18 cellular contexts compared by ENCODE assay signal in the genomic region with DNA sequence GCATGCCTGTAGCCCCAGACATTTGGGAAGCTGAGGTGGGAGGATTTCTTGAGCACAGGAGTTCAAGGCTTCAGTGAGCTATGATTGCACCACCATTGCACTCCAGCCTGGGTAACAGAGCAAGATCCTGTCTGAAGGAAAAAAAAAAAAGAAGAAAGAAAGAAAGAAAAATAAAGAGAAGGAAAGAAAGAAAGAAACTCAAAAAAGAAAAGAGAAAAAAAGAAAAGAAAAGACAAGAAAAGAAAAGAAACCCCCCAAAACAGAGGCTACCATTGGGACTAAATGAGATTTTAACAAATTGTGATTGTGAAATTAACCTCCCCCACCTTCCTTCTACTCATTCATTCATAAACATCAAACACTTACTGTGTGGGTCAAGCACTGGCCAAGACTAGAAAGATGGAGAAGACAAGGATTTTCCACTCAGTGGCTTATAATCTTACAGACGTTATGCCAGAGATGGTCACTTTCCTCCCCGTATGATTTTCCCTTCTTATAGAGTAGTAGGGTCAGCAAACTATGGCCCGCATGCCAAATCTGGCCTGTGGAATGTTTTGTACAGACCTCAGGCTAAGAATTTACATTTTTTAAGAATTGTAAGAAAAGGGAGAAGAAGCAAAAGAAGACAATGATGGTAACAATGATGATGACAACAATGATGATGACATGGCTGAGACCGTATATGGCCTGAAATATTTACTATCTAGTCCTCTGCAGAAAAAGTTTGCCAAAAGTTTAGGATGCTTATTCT. TPM values are rescaled to one million over a fixed set of nuclear protein-coding genes. Genes with fewer than 3 reads are reported as not detected.
DNase-seq lines count a peak whose midpoint lies in the region; ATAC-seq, FAIRE-seq and TF ChIP-seq lines count a peak whose summit lies in the region.
"Had no signal": no experiment of that assay in that cellular context is flagged by ENCODE, and none has a peak within 500 bp of the region (broad histone marks: within the 10 kb centered on the region; RNA-seq: fewer than 3 reads in every experiment).

No MANE protein-coding gene starts in this region.

- H3K4me1 ChIP-seq in BLaER1 treated with 17β-estradiol and CSF1 and Interleukin-3, amounts not matched to agents 10 nM and 100 nM, result peaks cover 0 to 87% (median 19%) of the 10 kb centered on the region in 10 experiments; a peak in 14 of 20 replicates
- peaks cover 24% of the 10 kb centered on the region for H3K4me1 ChIP-seq in CD8-positive, alpha-beta T cell (ENCODE audit: insufficient read depth, low read length)
- peaks cover 0 to 62% of the 10 kb centered on the region in 2 donors for H3K4me1 ChIP-seq in left lung

- no peak overlapping the region; a peak in 1 of 20 replicates for H3K4me3 ChIP-seq in BLaER1 treated with 17β-estradiol and CSF1 and Interleukin-3, amounts not matched to agents 10 nM and 100 nM
- no peak overlapping the region for H3K4me3 ChIP-seq in CD8-positive, alpha-beta T cell (ENCODE audit: low read depth, low read length)
- no peak overlapping the region for H3K4me3 ChIP-seq in left lung

- H3K4me1 Mint-ChIP-seq in CD8-positive, alpha-beta T cell (ENCODE audit: low read depth), result peaks cover 48% of the 10 kb centered on the region
- H3K4me1 Mint-ChIP-seq in WTC11 (peaks cover 6% of the 10 kb centered on the region), natural killer cell (peaks cover 57 to 61% of the 10 kb centered on the region in 2 donors)

- peak overlapping the region in 6 of 11 experiments; percentile 56 to 91 (median 86); a peak in 12 of 22 replicates for H3K27ac ChIP-seq in BLaER1 treated with 17β-estradiol and CSF1 and Interleukin-3, amounts not matched to agents 10 nM and 100 nM
- H3K27ac ChIP-seq in CD8-positive, alpha-beta T cell (ENCODE audit: low read depth, low read length), result no peak overlapping the region
- H3K27ac ChIP-seq in left lung, result peak overlapping the region in 1 of 2 donors; percentile 87

- CTCF ChIA-PET in CD8-positive, alpha-beta T cell (lab: Charles Lee), result interaction anchor here (0.7 to 12.2 kb wide), 6 partner anchors 11 to 71 kb away, joined by 3 to 212 read pairs (median 44); no protein-coding TSS in a partner anchor
- CTCF ChIA-PET in WTC11 (lab: Charles Lee) (no interaction called here), HEK293T (lab: Yijun Ruan, JAX) (no interaction called here)

- H3K36me3 Mint-ChIP-seq in CD8-positive, alpha-beta T cell, result no peaks in the 10 kb centered on the region
- H3K36me3 Mint-ChIP-seq in WTC11, result no peaks in the 10 kb centered on the region
- peaks cover 8% of the 10 kb centered on the region for H3K36me3 Mint-ChIP-seq in natural killer cell
- H3K36me3 Mint-ChIP-seq: IgD-negative memory B cell had no signal

- H3K4me3 Mint-ChIP-seq in CD8-positive, alpha-beta T cell, result no peak overlapping the region
- H3K4me3 Mint-ChIP-seq in WTC11, result no peak overlapping the region
- H3K4me3 Mint-ChIP-seq in natural killer cell, result no peak overlapping the region
- H3K4me3 Mint-ChIP-seq: H9, IgD-negative memory B cell had no signal

- no peaks in the 10 kb centered on the region for H3K27me3 Mint-ChIP-seq in CD8-positive, alpha-beta T cell (ENCODE audit: low read depth)
- H3K27me3 Mint-ChIP-seq in WTC11 (ENCODE audit: low read depth) (no peaks in the 10 kb centered on the region), natural killer cell (ENCODE audit: low read depth in 2 of 2) (no peaks in the 10 kb centered on the region)

- POLR2A ChIA-PET in CD8-positive, alpha-beta T cell (lab: Charles Lee), result interaction anchor here (1.2 kb wide), 1 partner anchor 43 kb away, joined by 3 read pairs; no protein-coding TSS in a partner anchor
- POLR2A ChIA-PET in WTC11 (lab: Charles Lee), result no interaction called here
- POLR2A ChIA-PET in HEK293T (lab: Yijun Ruan, JAX), result no interaction called here

- peak overlapping the region; percentile 43 for H3K27ac Mint-ChIP-seq in CD8-positive, alpha-beta T cell
- H3K27ac Mint-ChIP-seq in WTC11 (no peak overlapping the region), natural killer cell (peak overlapping the region; percentile 16 to 29)
- H3K27ac Mint-ChIP-seq: H9, IgD-negative memory B cell had no signal

- intact Hi-C loops in CD8-positive, alpha-beta T cell (cut with DNase I, micrococcal nuclease), result no loop called here
- intact Hi-C loops in natural killer cell (cut with micrococcal nuclease), result no loop called here
- intact Hi-C loops in left lung (cut with DNase I), result loop anchor here in 1 of 2 donors (10.0 kb wide), 1 partner anchor 344 kb away; no protein-coding TSS in a partner anchor

- peak overlapping the region in 3 of 11 experiments; percentile 61 to 65 (median 63); a peak in 4 of 22 replicates for H3K9ac ChIP-seq in BLaER1 treated with 17β-estradiol and CSF1 and Interleukin-3, amounts not matched to agents 10 nM and 100 nM

- TF ChIP-seq CTCF in CD8-positive, alpha-beta T cell (IDR thresholded peaks at IDR 0.05), result no peak
- no peak for TF ChIP-seq CTCF in WTC11 (IDR thresholded peaks at IDR 0.05)
- no peak for TF ChIP-seq CTCF in natural killer cell (IDR thresholded peaks at IDR 0.05)
- TF ChIP-seq CTCF in left lung (IDR thresholded peaks at IDR 0.05), result no peak
- TF ChIP-seq CTCF in D721Med (IDR thresholded peaks at IDR 0.05; ENCODE audit: insufficient read depth, missing control alignments), result no peak

- peaks cover 0 to 14% (median 0%) of the 10 kb centered on the region in 11 experiments; a peak in 2 of 22 replicates for H3K36me3 ChIP-seq in BLaER1 treated with 17β-estradiol and CSF1 and Interleukin-3, amounts not matched to agents 10 nM and 100 nM
- no peaks in the 10 kb centered on the region for H3K36me3 ChIP-seq in CD8-positive, alpha-beta T cell (ENCODE audit: insufficient read depth, low read length)
- no peaks in the 10 kb centered on the region for H3K36me3 ChIP-seq in left lung

- no peaks in the 10 kb centered on the region for H3K9me3 Mint-ChIP-seq in CD8-positive, alpha-beta T cell
- H3K9me3 Mint-ChIP-seq in WTC11 (no peaks in the 10 kb centered on the region), natural killer cell (no peaks in the 10 kb centered on the region)
- H3K9me3 Mint-ChIP-seq: H9, IgD-negative memory B cell had no signal

- H3K27me3 ChIP-seq in BLaER1 treated with 17β-estradiol and CSF1 and Interleukin-3, amounts not matched to agents 10 nM and 100 nM, result no peaks in the 10 kb centered on the region
- no peaks in the 10 kb centered on the region for H3K27me3 ChIP-seq in CD8-positive, alpha-beta T cell (ENCODE audit: insufficient read depth, low read length)
- no peaks in the 10 kb centered on the region for H3K27me3 ChIP-seq in left lung

- DNase-seq in CD8-positive, alpha-beta T cell, result no peak
- DNase-seq in WTC11 (ENCODE audit: low spot score), result no peak
- no peak for DNase-seq in natural killer cell
- DNase-seq in HEK293T (ENCODE audit: extremely low spot score), result no peak
- DNase-seq in DMS 273 treated with DMSO at 0.1 percent for 48 hours (lab: John Stamatoyannopoulos, UW), result no peak
- no peak for DNase-seq in left lung
- DNase-seq in D721Med (ENCODE audit: insufficient read length, low spot score), result no peak
- DNase-seq: Caco-2, H9, MM.1S, NCI-H1694 treated with DMSO at 0.1 percent for 48 hours, NCI-H2107, NCI-H2227 treated with DMSO at 0.1 percent for 48 hours, NCI-H510A treated with DMSO at 0.1 percent for 48 hours, NCI-H82 had no signal

- FAIRE-seq in D721Med (lab: Jason Lieb, UNC), result no peak
- FAIRE-seq: GM19239 had no signal

- ATAC-seq in CD8-positive, alpha-beta T cell, result no peak
- ATAC-seq in WTC11, result no peak
- no peak for ATAC-seq in natural killer cell
- no peak for ATAC-seq in left lung

- H3K9me3 ChIP-seq in BLaER1 treated with 17β-estradiol and CSF1 and Interleukin-3, amounts not matched to agents 10 nM and 100 nM (replicated peaks in 1 of 11), result peaks cover 0 to 6% (median 0%) of the 10 kb centered on the region in 11 experiments; a peak in 2 of 22 replicates
- no peaks in the 10 kb centered on the region for H3K9me3 ChIP-seq in CD8-positive, alpha-beta T cell (ENCODE audit: low read length)
- no peaks in the 10 kb centered on the region for H3K9me3 ChIP-seq in left lung
- H3K9me3 ChIP-seq: Caco-2 had no signal

- peak overlapping the region in 6 of 11 experiments; percentile 67 to 98 (median 90); a peak in 11 of 22 replicates for H3K4me2 ChIP-seq in BLaER1 treated with 17β-estradiol and CSF1 and Interleukin-3, amounts not matched to agents 10 nM and 100 nM

- peaks cover 0 to 22% (median 0%) of the 10 kb centered on the region in 11 experiments; a peak in 4 of 22 replicates for H4K20me1 ChIP-seq in BLaER1 treated with 17β-estradiol and CSF1 and Interleukin-3, amounts not matched to agents 10 nM and 100 nM

TF ChIP-seq in WTC11, 78 proteins besides CTCF, POLR2A, EP300 and RAD21 (continues in another document):
- no peak for TF ChIP-seq MXD4 (CRISPR knock-in tag; IDR thresholded peaks at IDR 0.05; ENCODE audit: borderline replicate concordance)
- TF ChIP-seq ESRRA (CRISPR knock-in tag; IDR thresholded peaks at IDR 0.05; ENCODE audit: borderline replicate concordance), result no peak
- no peak for TF ChIP-seq ATF1 (CRISPR knock-in tag; IDR thresholded peaks at IDR 0.05)
- no peak for TF ChIP-seq FOXJ3 (CRISPR knock-in tag; IDR thresholded peaks at IDR 0.05; ENCODE audit: borderline replicate concordance)
- TF ChIP-seq, protein P1, sequence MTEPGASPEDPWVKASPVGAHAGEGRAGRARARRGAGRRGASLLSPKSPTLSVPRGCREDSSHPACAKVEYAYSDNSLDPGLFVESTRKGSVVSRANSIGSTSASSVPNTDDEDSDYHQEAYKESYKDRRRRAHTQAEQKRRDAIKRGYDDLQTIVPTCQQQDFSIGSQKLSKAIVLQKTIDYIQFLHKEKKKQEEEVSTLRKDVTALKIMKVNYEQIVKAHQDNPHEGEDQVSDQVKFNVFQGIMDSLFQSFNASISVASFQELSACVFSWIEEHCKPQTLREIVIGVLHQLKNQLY (CRISPR knock-in tag; IDR thresholded peaks at IDR 0.05), result no peak
- TF ChIP-seq TEAD4 (CRISPR knock-in tag; IDR thresholded peaks at IDR 0.05), result no peak

TF ChIP-seq in HEK293T, 16 proteins besides CTCF, POLR2A, EP300 and RAD21:
- TF ChIP-seq, protein P2, sequence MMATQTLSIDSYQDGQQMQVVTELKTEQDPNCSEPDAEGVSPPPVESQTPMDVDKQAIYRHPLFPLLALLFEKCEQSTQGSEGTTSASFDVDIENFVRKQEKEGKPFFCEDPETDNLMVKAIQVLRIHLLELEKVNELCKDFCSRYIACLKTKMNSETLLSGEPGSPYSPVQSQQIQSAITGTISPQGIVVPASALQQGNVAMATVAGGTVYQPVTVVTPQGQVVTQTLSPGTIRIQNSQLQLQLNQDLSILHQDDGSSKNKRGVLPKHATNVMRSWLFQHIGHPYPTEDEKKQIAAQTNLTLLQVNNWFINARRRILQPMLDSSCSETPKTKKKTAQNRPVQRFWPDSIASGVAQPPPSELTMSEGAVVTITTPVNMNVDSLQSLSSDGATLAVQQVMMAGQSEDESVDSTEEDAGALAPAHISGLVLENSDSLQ (IDR thresholded peaks at IDR 0.05), result no peak
- TF ChIP-seq FOXM1 (IDR thresholded peaks at IDR 0.05; ENCODE audit: borderline replicate concordance), result no peak
- TF ChIP-seq NFRKB (IDR thresholded peaks at IDR 0.05), result no peak
- no peak for TF ChIP-seq ZNF384 (IDR thresholded peaks at IDR 0.05)
TF ChIP-seq in HEK293T: peak in this region for 0.

RNA-seq across cellular contexts. Expression of a gene that starts 1.1 kb away (rescaled TPM):
- 100 to 1,000 TPM; 250 to 257 TPM for total RNA-seq in CD8-positive, alpha-beta T cell
- total RNA-seq in WTC11 (2021) (0.27 to 0.71 TPM (median 0.52 TPM) in 3 replicates), natural killer cell (100 to 1,000 TPM; 277 to 340 (median 295) TPM), left lung (10 to 100 TPM; 24.4 to 93.7 TPM)
- total RNA-seq: H9 had no signal

Comparison
In these comparisons a context has a peak if more than half of its experiments do, and no peak if none do; other contexts are left out.
1. RNA of a gene that starts 1.1 kb away (total RNA-seq): 277 to 340 TPM in natural killer cell, 250 to 257 TPM in CD8-positive, alpha-beta T cell and 24.4 to 93.7 TPM in left lung; 0.27 to 0.71 TPM in WTC11; every median in the first group is over 10 times any median in the second.